Comparison of ENCODE assay signal across 10 cellular contexts in the genomic region with DNA sequence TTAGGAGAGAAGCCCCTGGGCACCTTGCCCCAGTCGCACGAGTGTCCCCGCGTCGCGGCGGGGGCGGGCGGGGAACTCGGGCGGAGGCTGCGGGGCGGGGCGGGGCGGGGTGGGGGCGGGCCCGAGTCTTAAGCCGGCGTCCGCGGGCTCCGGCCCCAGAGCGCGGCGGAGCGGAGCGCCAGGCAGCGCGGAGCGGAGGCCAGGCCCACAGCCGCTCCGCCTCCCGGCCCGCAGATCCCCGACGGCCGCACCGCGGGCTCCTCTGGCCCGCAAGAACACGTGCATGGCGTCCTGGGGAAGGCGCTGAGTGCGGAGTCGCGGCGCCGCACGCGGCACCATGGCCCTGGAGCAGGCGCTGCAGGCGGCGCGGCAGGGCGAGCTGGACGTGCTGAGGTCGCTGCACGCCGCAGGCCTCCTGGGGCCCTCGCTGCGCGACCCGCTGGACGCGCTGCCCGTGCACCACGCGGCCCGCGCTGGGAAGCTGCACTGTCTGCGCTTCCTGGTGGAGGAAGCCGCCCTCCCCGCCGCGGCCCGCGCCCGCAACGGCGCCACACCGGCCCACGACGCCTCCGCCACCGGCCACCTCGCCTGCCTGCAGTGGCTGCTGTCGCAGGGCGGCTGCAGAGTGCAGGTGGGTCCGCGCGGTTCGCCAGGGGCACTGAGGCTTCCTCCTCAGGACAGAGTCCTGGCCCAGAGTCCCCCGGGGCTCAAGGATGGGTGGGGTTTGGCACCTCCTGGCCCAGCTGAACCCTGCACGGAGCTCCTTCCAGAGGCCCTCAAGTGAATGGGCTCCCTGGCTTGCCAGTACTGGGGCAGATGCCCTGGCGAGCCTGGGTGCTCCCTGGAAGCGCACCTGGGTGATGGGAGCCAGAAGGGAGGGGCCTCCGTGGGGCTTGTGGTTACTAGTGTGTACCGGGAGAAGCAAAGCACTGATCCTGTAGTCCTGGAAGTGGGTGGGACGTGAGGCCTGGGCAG. TPM values are rescaled to one million over a fixed set of nuclear protein-coding genes. Genes with fewer than 3 reads are reported as not detected.
DNase-seq lines count a peak whose midpoint lies in the region; ATAC-seq and TF ChIP-seq lines count a peak whose summit lies in the region.
"Had no signal": no experiment of that assay in that cellular context is flagged by ENCODE, and none has a peak within 500 bp of the region (broad histone marks: within the 10 kb centered on the region; RNA-seq: fewer than 3 reads in every experiment).

A gene with protein sequence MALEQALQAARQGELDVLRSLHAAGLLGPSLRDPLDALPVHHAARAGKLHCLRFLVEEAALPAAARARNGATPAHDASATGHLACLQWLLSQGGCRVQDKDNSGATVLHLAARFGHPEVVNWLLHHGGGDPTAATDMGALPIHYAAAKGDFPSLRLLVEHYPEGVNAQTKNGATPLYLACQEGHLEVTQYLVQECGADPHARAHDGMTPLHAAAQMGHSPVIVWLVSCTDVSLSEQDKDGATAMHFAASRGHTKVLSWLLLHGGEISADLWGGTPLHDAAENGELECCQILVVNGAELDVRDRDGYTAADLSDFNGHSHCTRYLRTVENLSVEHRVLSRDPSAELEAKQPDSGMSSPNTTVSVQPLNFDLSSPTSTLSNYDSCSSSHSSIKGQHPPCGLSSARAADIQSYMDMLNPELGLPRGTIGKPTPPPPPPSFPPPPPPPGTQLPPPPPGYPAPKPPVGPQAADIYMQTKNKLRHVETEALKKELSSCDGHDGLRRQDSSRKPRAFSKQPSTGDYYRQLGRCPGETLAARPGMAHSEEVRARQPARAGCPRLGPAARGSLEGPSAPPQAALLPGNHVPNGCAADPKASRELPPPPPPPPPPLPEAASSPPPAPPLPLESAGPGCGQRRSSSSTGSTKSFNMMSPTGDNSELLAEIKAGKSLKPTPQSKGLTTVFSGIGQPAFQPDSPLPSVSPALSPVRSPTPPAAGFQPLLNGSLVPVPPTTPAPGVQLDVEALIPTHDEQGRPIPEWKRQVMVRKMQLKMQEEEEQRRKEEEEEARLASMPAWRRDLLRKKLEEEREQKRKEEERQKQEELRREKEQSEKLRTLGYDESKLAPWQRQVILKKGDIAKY (plus strand): TSS at position 158 of the 975 bp plus-strand sequence. CDS start 180 bp downstream, at position 338.

- peak within 1 kb of the TSS; percentile 21 for H3K4me3 Mint-ChIP-seq in activated naive CD8-positive, alpha-beta T cell treated with anti-CD3 and anti-CD28 coated beads, Interleukin-2, amount 50 U/mL, for 24 hours
- H3K4me3 Mint-ChIP-seq in mesothelial cell of epicardium, result no peak within 1 kb of the TSS

- WGBS in mesenchymal stem cell, result 14% methylated on average over 82 of the region's 99 CpGs
- 0% methylated on average over 1 of the region's 99 CpGs; no CpG with 5 or more reads in 1 of the 2 donors for WGBS in gastroesophageal sphincter (ENCODE audit: low coverage in 1 of 2), 2 donors

- H3K9me3 ChIP-seq in HCT116 (ENCODE audit: control insufficient read depth in 1 of 2, insufficient read depth in 1 of 2, low read depth in 1 of 2, low read length in 2 of 2) (no peaks in the 10 kb centered on the region), mesenchymal stem cell (ENCODE audit: control insufficient read depth, low read length) (no peaks in the 10 kb centered on the region), gastroesophageal sphincter (no peaks in the 10 kb centered on the region)

- peak within 1 kb of the TSS in 1 of 2 experiments; percentile 70 for H3K18ac ChIP-seq in mesenchymal stem cell (ENCODE audit: low read depth in 1 of 2, low read length in 2 of 2)

- H2AK5ac ChIP-seq in mesenchymal stem cell (ENCODE audit: low read length, severe bottlenecking), result no peak within 1 kb of the TSS

- H2BK120ac ChIP-seq in mesenchymal stem cell (ENCODE audit: low read depth, low read length), result no peak within 1 kb of the TSS

- H3K79me2 ChIP-seq in HCT116 (ENCODE audit: insufficient read depth, low read length), result peaks cover 11% of the 10 kb centered on the region; the same call in 1 of the 2 replicates

- H3K27me3 Mint-ChIP-seq in activated naive CD8-positive, alpha-beta T cell treated with anti-CD3 and anti-CD28 coated beads, Interleukin-2, amount 50 U/mL, for 24 hours, result peaks cover 58% of the 10 kb centered on the region
- peaks cover 92% of the 10 kb centered on the region for H3K27me3 Mint-ChIP-seq in mesothelial cell of epicardium (ENCODE audit: low read depth)

- no peak for TF ChIP-seq EP300 in gastroesophageal sphincter (IDR thresholded peaks at IDR 0.05)

- H3K4me1 ChIP-seq in HCT116 (ENCODE audit: control insufficient read depth in 1 of 2, insufficient read depth in 2 of 2, low read length in 2 of 2), result peaks cover 61 to 83% of the 10 kb centered on the region in 2 experiments
- peaks cover 35% of the 10 kb centered on the region for H3K4me1 ChIP-seq in mesenchymal stem cell (ENCODE audit: control insufficient read depth, insufficient read depth, low read depth, low read length)
- H3K4me1 ChIP-seq in gastroesophageal sphincter, result peaks cover 0 to 36% (median 12%) of the 10 kb centered on the region in 3 donors

- no peak within 1 kb of the TSS for H3K4ac ChIP-seq in mesenchymal stem cell (ENCODE audit: low read depth in 1 of 2, low read length in 2 of 2)

- no peak within 1 kb of the TSS for H3K27ac Mint-ChIP-seq in activated naive CD8-positive, alpha-beta T cell treated with anti-CD3 and anti-CD28 coated beads, Interleukin-2, amount 50 U/mL, for 24 hours
- H3K27ac Mint-ChIP-seq in mesothelial cell of epicardium, result no peak within 1 kb of the TSS

- no peaks in the 10 kb centered on the region for H3K36me3 Mint-ChIP-seq in activated naive CD8-positive, alpha-beta T cell treated with anti-CD3 and anti-CD28 coated beads, Interleukin-2, amount 50 U/mL, for 24 hours (ENCODE audit: low read depth)
- no peaks in the 10 kb centered on the region for H3K36me3 Mint-ChIP-seq in mesothelial cell of epicardium

- TF ChIP-seq POLR2A in HCT116 (IDR thresholded peaks at IDR 0.05; ENCODE audit: borderline replicate concordance, extremely low read depth, insufficient read depth, insufficient read length) (peak; percentile 96), gastroesophageal sphincter (IDR thresholded peaks at IDR 0.05) (no peak)

- no peaks in the 10 kb centered on the region for H3K9me3 Mint-ChIP-seq in activated naive CD8-positive, alpha-beta T cell treated with anti-CD3 and anti-CD28 coated beads, Interleukin-2, amount 50 U/mL, for 24 hours
- no peaks in the 10 kb centered on the region for H3K9me3 Mint-ChIP-seq in mesothelial cell of epicardium

- H3K27ac ChIP-seq in HCT116 (ENCODE audit: low read depth, low read length) (peak within 1 kb of the TSS; percentile 81), mesenchymal stem cell (ENCODE audit: low read length, poor library complexity, severe bottlenecking) (no peak within 1 kb of the TSS), gastroesophageal sphincter (no peak within 1 kb of the TSS)
- H3K27ac ChIP-seq: HL-60 had no signal

- no peak within 1 kb of the TSS for H2BK5ac ChIP-seq in mesenchymal stem cell (ENCODE audit: low read depth, low read length, poor library complexity, severe bottlenecking)

- RAD21 ChIA-PET in HCT116 (lab: Charles Lee; ENCODE audit: low non-redundant PET in 1 of 2, low total read pairs in 2 of 2, uncharacterized antibody in 2 of 2, unreplicated experiment in 2 of 2), result no interaction called here

- H2BK15ac ChIP-seq in mesenchymal stem cell (ENCODE audit: low read depth, poor library complexity, severe bottlenecking), result no peak within 1 kb of the TSS

- no peak for TF ChIP-seq CTCF in HCT116 (IDR thresholded peaks at IDR 0.05 in 2 of 3, conservative IDR thresholded peaks at IDR 0.05 in 1 of 3; ENCODE audit: borderline replicate concordance in 1 of 3, insufficient read depth in 1 of 3, low read depth in 2 of 3, low read length in 2 of 3)
- no peak for TF ChIP-seq CTCF in gastroesophageal sphincter (IDR thresholded peaks at IDR 0.05)
- no peak for TF ChIP-seq CTCF in mesothelial cell of epicardium (IDR thresholded peaks at IDR 0.05; ENCODE audit: unreplicated experiment)

- no TSS peak for BruUV-seq in HCT116 (replicated peaks; lab: Mats Ljungman, UMichigan)

- H2AFZ ChIP-seq in HCT116 (ENCODE audit: low read depth, low read length, poor library complexity, severe bottlenecking) (peak within 1 kb of the TSS; percentile 3), mesenchymal stem cell (ENCODE audit: low read depth, low read length) (no peak within 1 kb of the TSS)

- ATAC-seq in HCT116 (peak; percentile 33), GM19455 (IDR thresholded peaks at IDR 0.05; ENCODE audit: unreplicated experiment) (no peak), gastroesophageal sphincter (no peak), GM21825 (IDR thresholded peaks at IDR 0.05; ENCODE audit: unreplicated experiment) (no peak)
- no peak for ATAC-seq in activated naive CD8-positive, alpha-beta T cell treated with anti-CD3 and anti-CD28 coated beads, Interleukin-2, amount 50 U/mL, for 24 hours

- peak; percentile 42 for DNase-seq in AG08395 (ENCODE audit: low spot score)
- no peak for DNase-seq in HCT116 (ENCODE audit: low read depth, low spot score)
- DNase-seq in activated naive CD8-positive, alpha-beta T cell treated with anti-CD3 and anti-CD28 coated beads, Interleukin-2, amount 50 U/mL, for 24 hours, result no peak
- DNase-seq in mesenchymal stem cell, result no peak
- DNase-seq in mesothelial cell of epicardium (ENCODE audit: low spot score in 2 of 2, unreplicated experiment in 2 of 2), result no peak

- no peaks in the 10 kb centered on the region for H4K20me1 ChIP-seq in HCT116 (ENCODE audit: insufficient read depth)

- no peaks in the 10 kb centered on the region for H3K79me1 ChIP-seq in mesenchymal stem cell (replicated peaks; ENCODE audit: low read length, poor library complexity, severe bottlenecking)

- H3K4me1 Mint-ChIP-seq in activated naive CD8-positive, alpha-beta T cell treated with anti-CD3 and anti-CD28 coated beads, Interleukin-2, amount 50 U/mL, for 24 hours, result peaks cover 8% of the 10 kb centered on the region
- peaks cover 5% of the 10 kb centered on the region for H3K4me1 Mint-ChIP-seq in mesothelial cell of epicardium

- POLR2A ChIA-PET in HCT116 (lab: Charles Lee), result no interaction called here

- H3K36me3 ChIP-seq in HCT116 (ENCODE audit: control insufficient read depth in 1 of 2, insufficient read depth in 2 of 2, low read length in 2 of 2), result no peaks in the 10 kb centered on the region
- H3K36me3 ChIP-seq in mesenchymal stem cell (ENCODE audit: control insufficient read depth in 1 of 2, insufficient read depth in 2 of 2, low read depth in 1 of 2, low read length in 2 of 2), result peaks cover 0 to 3% of the 10 kb centered on the region in 2 experiments
- H3K36me3 ChIP-seq in gastroesophageal sphincter, result no peaks in the 10 kb centered on the region

- no peak within 1 kb of the TSS for H3K14ac ChIP-seq in mesenchymal stem cell (ENCODE audit: low read length in 2 of 2)

- intact Hi-C loops in HCT116 (cut with micrococcal nuclease), result no loop called here

- TF ChIP-seq RAD21 in HCT116 (IDR thresholded peaks at IDR 0.05; ENCODE audit: low read depth), result no peak

- H4K91ac ChIP-seq in mesenchymal stem cell (ENCODE audit: low read length), result peak within 1 kb of the TSS; percentile 5

- no peaks in the 10 kb centered on the region for H3K27me3 ChIP-seq in HCT116 (ENCODE audit: insufficient read depth, low read length)
- H3K27me3 ChIP-seq in mesenchymal stem cell (ENCODE audit: control insufficient read depth in 1 of 2, insufficient read depth in 1 of 2, low read length in 2 of 2), result peaks cover 81 to 88% of the 10 kb centered on the region in 2 experiments
- H3K27me3 ChIP-seq in gastroesophageal sphincter, result peaks cover 100% of the 10 kb centered on the region

- peak within 1 kb of the TSS in 1 of 2 experiments; percentile 19 for H2BK12ac ChIP-seq in mesenchymal stem cell (ENCODE audit: low read length in 2 of 2)

- H3K9ac ChIP-seq in HCT116 (ENCODE audit: low read length) (peak within 1 kb of the TSS; percentile 73), mesenchymal stem cell (ENCODE audit: low read length) (no peak within 1 kb of the TSS)

- no peaks in the 10 kb centered on the region for H3K9me2 ChIP-seq in HCT116 (ENCODE audit: insufficient read depth)

- H3K23ac ChIP-seq in mesenchymal stem cell (ENCODE audit: low read length in 2 of 2), result peak within 1 kb of the TSS in 1 of 2 experiments; percentile 79

- CTCF ChIA-PET in HCT116 (lab: Charles Lee), result interaction anchor here (1.4 kb wide), 2 partner anchors 13 to 15 kb away, joined by 5 to 8 read pairs; no protein-coding TSS in a partner anchor

- H3K4me2 ChIP-seq in HCT116 (ENCODE audit: low read length) (peak within 1 kb of the TSS; percentile 83), mesenchymal stem cell (ENCODE audit: low read length, poor library complexity, severe bottlenecking) (no peak within 1 kb of the TSS)

- peak within 1 kb of the TSS; percentile 62 to 76 for H3K4me3 ChIP-seq in HCT116 (replicated peaks in 1 of 2; ENCODE audit: low read depth in 1 of 2, low read length in 2 of 2)
- peak within 1 kb of the TSS in 1 of 2 experiments; percentile 35 for H3K4me3 ChIP-seq in mesenchymal stem cell (ENCODE audit: insufficient read depth in 1 of 2, low read depth in 1 of 2, low read length in 2 of 2)
- peak within 1 kb of the TSS in 1 of 2 donors; percentile 32 for H3K4me3 ChIP-seq in gastroesophageal sphincter

- no peak within 1 kb of the TSS for H4K8ac ChIP-seq in mesenchymal stem cell (ENCODE audit: low read length)

RNA-seq across cellular contexts. Expression of the gene that starts here (rescaled TPM):
- total RNA-seq in HCT116 (2021; ENCODE audit: unreplicated experiment), result 114 TPM
- polyA plus RNA-seq in HCT116 (2012), result 112 and 113 TPM in 2 replicates
- 0.06 TPM for polyA plus RNA-seq in mesenchymal stem cell (2013, experiment 1 of 2)
- not detected for polyA plus RNA-seq in mesenchymal stem cell (2013, experiment 2 of 2)
- total RNA-seq in gastroesophageal sphincter, result under 1 TPM in 3 of 4 donors, not detected in 1; 0.47 to 0.92 (median 0.81) TPM
- total RNA-seq in mesothelial cell of epicardium, result 1.2 to 1.6 TPM (median 1.4 TPM) in 3 replicates
- total RNA-seq: fibroblast of lung had no signal
- polyA plus RNA-seq: fibroblast of lung had no signal

Comparison
In these comparisons a context has a peak if more than half of its experiments do, and no peak if none do; other contexts are left out.
1. RNA of the gene that starts here (total RNA-seq): 114 TPM in HCT116 (single experiment); 1.2 to 1.6 TPM in mesothelial cell of epicardium and 0.47 to 0.92 TPM in gastroesophageal sphincter; every median in the first group is over 10 times any median in the second.